Comparison of ENCODE assay signal across 10 cellular contexts in the genomic region with DNA sequence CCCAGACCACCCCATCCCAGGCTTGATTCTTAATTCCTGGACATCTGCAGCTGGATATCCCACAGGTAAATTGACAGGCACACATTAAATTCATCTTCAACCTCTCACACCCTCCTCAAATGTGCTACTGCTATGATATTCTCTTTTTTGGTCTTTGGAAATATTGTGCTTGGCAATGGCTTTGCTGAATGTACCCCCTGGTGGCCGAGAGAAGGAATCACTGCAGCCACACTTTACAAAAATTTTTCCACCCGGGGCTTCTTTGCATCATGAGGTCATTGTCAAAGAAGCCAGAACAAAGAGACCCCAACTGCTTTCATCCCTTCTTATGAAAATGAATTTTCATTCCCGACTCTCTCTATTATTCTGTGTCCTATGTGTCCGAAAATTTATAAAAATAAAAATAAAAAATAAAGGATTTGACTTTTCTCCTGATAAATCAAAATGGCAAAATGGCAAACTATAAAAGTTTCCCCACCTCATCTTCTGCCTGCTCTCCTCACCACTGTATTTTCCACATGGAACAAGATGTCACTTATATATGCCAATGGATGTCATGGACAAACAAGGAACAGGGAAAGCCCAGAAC. TPM values are rescaled to one million over a fixed set of nuclear protein-coding genes. Genes with fewer than 3 reads are reported as not detected.
DNase-seq lines count a peak whose midpoint lies in the region; ATAC-seq, FAIRE-seq and TF ChIP-seq lines count a peak whose summit lies in the region.
"Had no signal": no experiment of that assay in that cellular context is flagged by ENCODE, and none has a peak within 500 bp of the region (broad histone marks: within the 10 kb centered on the region; RNA-seq: fewer than 3 reads in every experiment).

No MANE protein-coding gene starts in this region.

- H3K4me1 ChIP-seq in HEK293 (ENCODE audit: control insufficient read depth, insufficient read depth, low read length): no peaks in the 10 kb centered on the region; the same call in none of the 2 replicates

- no peak overlapping the region for H3K27ac ChIP-seq in HEK293 (ENCODE audit: extremely low read depth, low read depth, low read length)

- no peak overlapping the region for H3K4me3 ChIP-seq in HEK293 (ENCODE audit: low read depth, low read length)

- ATAC-seq in omental fat pad (ENCODE audit: low FRiP score): no peak
- no peak for ATAC-seq in HG03139 (IDR thresholded peaks at IDR 0.05; ENCODE audit: unreplicated experiment)

- H3K36me3 ChIP-seq in HEK293 (ENCODE audit: control insufficient read depth in 2 of 2, insufficient read depth in 1 of 2, low read length in 2 of 2): no peaks in the 10 kb centered on the region

- DNase-seq in NCI-H510A treated with DMSO at 0.1 percent for 48 hours (lab: John Stamatoyannopoulos, UW): peak; percentile 3
- no peak for DNase-seq in NCI-H510A (lab: John Stamatoyannopoulos, UW)
- peak; percentile 3 for DNase-seq in NCI-H82 treated with DMSO at 0.1 percent for 48 hours (lab: John Stamatoyannopoulos, UW; ENCODE audit: unreplicated experiment)
- no peak for DNase-seq in omental fat pad (ENCODE audit: low spot score)
- DNase-seq in activated CD4-positive, CD25-positive, alpha-beta regulatory T cell treated with anti-CD3 and anti-CD28 coated beads, Interleukin-2, amount 50 U/mL, for 72 hours: no peak
- DNase-seq: right cardiac atrium had no signal

- CTCF ChIA-PET in HEK293 (lab: Yijun Ruan, JAX): interaction anchor here (0.8 to 5.7 kb wide), 7 partner anchors 9 to 590 kb away, joined by 3 to 36 read pairs (median 5); no protein-coding TSS in a partner anchor

- POLR2A ChIA-PET in HEK293 (lab: Yijun Ruan, JAX): no interaction called here

- no peak for TF ChIP-seq CTCF in HEK293 (tag by site-specific recombination; IDR thresholded peaks at IDR 0.05)
- peak in 2 of 3 donors; percentile 15 to 54 for TF ChIP-seq CTCF in omental fat pad (IDR thresholded peaks at IDR 0.05)

- peak; percentile 4 for FAIRE-seq in endometrium (lab: Jason Lieb, UNC)

- H3K9me3 ChIP-seq in HEK293 (ENCODE audit: control insufficient read depth, insufficient read depth, low read depth, low read length): no peaks in the 10 kb centered on the region

TF ChIP-seq in HEK293, 187 proteins besides CTCF, POLR2A, EP300 and RAD21:
- TF ChIP-seq ZNF175 (tag by site-specific recombination; IDR thresholded peaks at IDR 0.05): no peak
- TF ChIP-seq ZNF654 (tag by site-specific recombination; IDR thresholded peaks at IDR 0.05; ENCODE audit: low read depth): peak; percentile 45

RNA-seq across cellular contexts. Expression of a gene that starts 15.0 kb away (rescaled TPM):
- 10 to 100 TPM in 2 of 4 donors, 1 to 10 TPM in 2; 6.0 to 11.6 (median 8.7) TPM for total RNA-seq in omental fat pad

RNA-seq across cellular contexts. Expression of a gene that starts 17.9 kb away (rescaled TPM):
- total RNA-seq in omental fat pad: under 1 TPM in 2 of 4 donors, not detected in 2; 0.24 to 0.46 TPM
- total RNA-seq: activated CD8-positive, alpha-beta memory T cell treated with anti-CD3 and anti-CD28 coated beads for 36 hours; right cardiac atrium had no signal

Comparison
In these comparisons a context has a peak if more than half of its experiments do, and no peak if none do; other contexts are left out.
1. DNase-seq: peak in NCI-H510A treated with DMSO at 0.1 percent for 48 hours (single experiment) and NCI-H82 treated with DMSO at 0.1 percent for 48 hours (single experiment); none in NCI-H510A (single experiment), omental fat pad (single experiment) and activated CD4-positive, CD25-positive, alpha-beta regulatory T cell treated with anti-CD3 and anti-CD28 coated beads, Interleukin-2, amount 50 U/mL, for 72 hours (single experiment).